ENCODE assay signal across 1 cellular context in genomic region chr2:219962089-219962488, GRCh38.
TF ChIP-seq lines count a peak whose summit lies in the region.

No MANE protein-coding gene starts in this region.

TF ChIP-seq in H1, 55 proteins besides CTCF, POLR2A, EP300 and RAD21 (continued from another document):
- TF ChIP-seq SIX5 (IDR thresholded peaks at IDR 0.05; ENCODE audit: low read depth, low read length): no peak
